In genomic region chr12:124567035-124567672, GRCh38 we compare ENCODE assay signal across 8 cellular contexts. TPM values are rescaled to one million over a fixed set of nuclear protein-coding genes. Genes with fewer than 3 reads are reported as not detected.
A peak's percentile ranks its signal among the peaks of the same experiment; 100 is the strongest.
DNase-seq lines count a peak whose midpoint lies in the region; ATAC-seq, FAIRE-seq and TF ChIP-seq lines count a peak whose summit lies in the region.

TSS of gene NCOR2 (minus strand) at chr12:124567612. CDS start at chr12:124495251, 72,361 bp downstream.

- peak within 1 kb of the TSS; percentile 90 for H3K27ac Mint-ChIP-seq in T-helper 2 cell treated with Interferon-gamma antibody and Interleukin-4, amounts not matched to agents 5 μg/mL and 100 μg/mL, for 36 hours
- peak within 1 kb of the TSS; percentile 91 to 98 (median 95) for H3K27ac Mint-ChIP-seq in brain

- peak within 1 kb of the TSS; percentile 95 to 96 for H3K27ac ChIP-seq in kidney (ENCODE audit: low read depth in 2 of 2, low read length in 2 of 2)

- ATAC-seq in GM19025 (IDR thresholded peaks at IDR 0.05; ENCODE audit: low read depth, unreplicated experiment), result peak; percentile 14
- peak; percentile 24 for ATAC-seq in HG03196 (IDR thresholded peaks at IDR 0.05; ENCODE audit: unreplicated experiment)

- H3K9me3 ChIP-seq in kidney (ENCODE audit: control insufficient read depth in 1 of 2, low read length in 2 of 2), result no peaks in the 10 kb centered on the region

- peaks cover 11% of the 10 kb centered on the region for H3K4me1 Mint-ChIP-seq in T-helper 2 cell treated with Interferon-gamma antibody and Interleukin-4, amounts not matched to agents 5 μg/mL and 100 μg/mL, for 36 hours (ENCODE audit: low read depth)
- H3K4me1 Mint-ChIP-seq in brain, result peaks cover 49% of the 10 kb centered on the region

- peaks cover 8 to 19% of the 10 kb centered on the region in 2 donors for H3K4me1 ChIP-seq in kidney (ENCODE audit: control insufficient read depth in 1 of 2, insufficient read depth in 1 of 2, low read depth in 1 of 2, low read length in 2 of 2)

- no peaks in the 10 kb centered on the region for H3K36me3 ChIP-seq in kidney (ENCODE audit: control insufficient read depth in 1 of 2, insufficient read depth in 2 of 2, low read length in 2 of 2)

- H3K4me3 ChIP-seq in kidney (ENCODE audit: low read length in 2 of 2), result peak within 1 kb of the TSS; percentile 74 to 77

- peak within 1 kb of the TSS; percentile 87 to 88 for H3K9ac ChIP-seq in kidney (ENCODE audit: low read length in 2 of 2)

- intact Hi-C loops in kidney (cut with DNase I), result loop anchor here (10.0 kb wide), 1 partner anchor 198 kb away; no protein-coding TSS in a partner anchor

- DNase-seq in A172 (ENCODE audit: low spot score) (no peak), kidney (peak; percentile 81), cortex of kidney (lab: John Stamatoyannopoulos, UW) (no peak)
- peak; percentile 35 for DNase-seq in T-helper 2 cell treated with Interferon-gamma antibody and Interleukin-4, amounts not matched to agents 5 μg/mL and 100 μg/mL, for 36 hours (ENCODE audit: low spot score)
- peak; percentile 62 to 63 for DNase-seq in stimulated activated CD4-positive, alpha-beta T cell treated with anti-CD3 and anti-CD28 coated beads, Interleukin-2, amount 100 ng/mL, for 24 hours

- H3K36me3 Mint-ChIP-seq in T-helper 2 cell treated with Interferon-gamma antibody and Interleukin-4, amounts not matched to agents 5 μg/mL and 100 μg/mL, for 36 hours (ENCODE audit: low read depth), result no peaks in the 10 kb centered on the region
- H3K36me3 Mint-ChIP-seq in brain, result no peaks in the 10 kb centered on the region

- no peak for TF ChIP-seq CTCF in brain (conservative IDR thresholded peaks at IDR 0.05)
- no peak for TF ChIP-seq CTCF in kidney (IDR thresholded peaks at IDR 0.05; ENCODE audit: borderline replicate concordance, extremely low read depth, insufficient read depth)

- FAIRE-seq in kidney (lab: Jason Lieb, UNC), result no peak

- H3K27me3 Mint-ChIP-seq in T-helper 2 cell treated with Interferon-gamma antibody and Interleukin-4, amounts not matched to agents 5 μg/mL and 100 μg/mL, for 36 hours (ENCODE audit: low read depth), result no peaks in the 10 kb centered on the region
- peaks cover 6% of the 10 kb centered on the region for H3K27me3 Mint-ChIP-seq in brain

- no peaks in the 10 kb centered on the region for H3K9me3 Mint-ChIP-seq in T-helper 2 cell treated with Interferon-gamma antibody and Interleukin-4, amounts not matched to agents 5 μg/mL and 100 μg/mL, for 36 hours
- H3K9me3 Mint-ChIP-seq in brain, result no peaks in the 10 kb centered on the region

- H3K4me3 Mint-ChIP-seq in T-helper 2 cell treated with Interferon-gamma antibody and Interleukin-4, amounts not matched to agents 5 μg/mL and 100 μg/mL, for 36 hours, result peak within 1 kb of the TSS; percentile 93
- peak within 1 kb of the TSS; percentile 92 to 98 (median 94) for H3K4me3 Mint-ChIP-seq in brain

RNA-seq across cellular contexts. Expression of gene NCOR2, which starts in this region (rescaled TPM):
- total RNA-seq in A172 (2014; rRNA removed; shearing (Covaris generic)), result 32.9 and 33.3 TPM in 2 replicates
- polyA plus RNA-seq in brain (ENCODE audit: insufficient read depth, low read depth, low replicate concordance) (78.6 TPM), kidney (ENCODE audit: insufficient read depth, low read depth, low replicate concordance) (18.7 TPM)
- 205 TPM for total RNA-seq in kidney

Comparison
In these comparisons a context has a peak if more than half of its experiments do, and no peak if none do; other contexts are left out.
1. DNase-seq: peak in T-helper 2 cell treated with Interferon-gamma antibody and Interleukin-4, amounts not matched to agents 5 μg/mL and 100 μg/mL, for 36 hours (single experiment), kidney (single experiment) and stimulated activated CD4-positive, alpha-beta T cell treated with anti-CD3 and anti-CD28 coated beads, Interleukin-2, amount 100 ng/mL, for 24 hours (2 of 2); none in A172 (single experiment) and cortex of kidney (single experiment).